In genomic region chr2:102788216-102788879, GRCh38 we compare ENCODE assay signal across 15 cellular contexts.
"Had no signal": no experiment of that assay in that cellular context is flagged by ENCODE, and none has a peak within 500 bp of the region (broad histone marks: within the 10 kb centered on the region; RNA-seq: fewer than 3 reads in every experiment).

No MANE protein-coding gene starts in this region.

- ATAC-seq: activated CD8-positive, alpha-beta T cell treated with anti-CD3 and anti-CD28 coated beads, Interleukin-2, amount 10 ng/mL, durations not matched to agents 7 days and 5 days; effector memory CD8-positive, alpha-beta T cell; naive thymus-derived CD8-positive, alpha-beta T cell; SK-N-SH treated with all-trans-retinoic acid at 6 μM for 48 hours; stimulated activated effector memory CD8-positive, alpha-beta T cell treated with anti-CD3 and anti-CD28 coated beads, Interleukin-12 subunit alpha, Interleukin-12 subunit beta, amount 100 ng/mL, for 72 hours; T-cell had no signal

- H3K9ac ChIP-seq: parathyroid adenoma had no signal

- H3K4me3 ChIP-seq: thoracic aorta, upper lobe of left lung had no signal

- H3K4me1 ChIP-seq: parathyroid adenoma had no signal

- H3K36me3 ChIP-seq: thoracic aorta, upper lobe of left lung had no signal

- H3K79me2 ChIP-seq: parathyroid adenoma had no signal

- DNase-seq: activated CD4-positive, alpha-beta T cell treated with anti-CD3 and anti-CD28 coated beads, Interleukin-2, amount 10 ng/mL, durations not matched to agents 7 days and 5 days; activated CD8-positive, alpha-beta T cell treated with anti-CD3 and anti-CD28 coated beads, Interleukin-2, amount 10 ng/mL, durations not matched to agents 7 days and 5 days; activated naive CD4-positive, alpha-beta T cell treated with Interleukin-2 at 50 U/mL for 16 hours; activated naive CD8-positive, alpha-beta T cell treated with anti-CD3 and anti-CD28 coated beads, Interleukin-2, amount 10 ng/mL, durations not matched to agents 7 days and 5 days; activated T-cell treated with anti-CD3 and anti-CD28 coated beads, Interleukin-2, amount 50 U/mL, for 24 hours; effector memory CD8-positive, alpha-beta T cell; kidney; naive thymus-derived CD8-positive, alpha-beta T cell; stimulated activated CD4-positive, alpha-beta T cell treated with anti-CD3 and anti-CD28 coated beads, Interleukin-4, amount 100 ng/mL, for 1 hour; T-cell; upper lobe of left lung had no signal

- H2AFZ ChIP-seq: parathyroid adenoma had no signal

- H3K27me3 ChIP-seq: upper lobe of left lung had no signal

- H3K27ac ChIP-seq: parathyroid adenoma, thoracic aorta, upper lobe of left lung had no signal

- H3K9me3 ChIP-seq: thoracic aorta, upper lobe of left lung had no signal
